ENCODE assay signal across 17 cellular contexts in genomic region chr2:128520340-128520739, GRCh38.
DNase-seq lines count a peak whose midpoint lies in the region; ATAC-seq, FAIRE-seq and TF ChIP-seq lines count a peak whose summit lies in the region.
"Had no signal": no experiment of that assay in that cellular context is flagged by ENCODE, and none has a peak within 500 bp of the region (broad histone marks: within the 10 kb centered on the region; RNA-seq: fewer than 3 reads in every experiment).

No MANE protein-coding gene starts in this region.

- no peak for TF ChIP-seq POLR2A in GM12878 (IDR thresholded peaks at IDR 0.05; ENCODE audit: low read depth, low read length)

- H3K27ac ChIP-seq in BLaER1 (0 out of 2 replicates have a peak overlapping the region, but pooled peaks have one; percentile 14), GM12878 (ENCODE audit: control insufficient read depth, insufficient read depth) (no peak overlapping the region)
- H3K27ac ChIP-seq: parathyroid adenoma had no signal

- no peaks in the 10 kb centered on the region for H3K9me3 ChIP-seq in BLaER1
- H3K9me3 ChIP-seq in GM12878 (replicated peaks; ENCODE audit: control insufficient read depth, insufficient read depth, low read length), result no peaks in the 10 kb centered on the region; the same call in 2 of the 3 replicates

- H3K79me2 ChIP-seq in GM12878 (ENCODE audit: control insufficient read depth, insufficient read depth, low read length), result no peaks in the 10 kb centered on the region
- H3K79me2 ChIP-seq: parathyroid adenoma had no signal

- H3K4me1 Mint-ChIP-seq in progenitor cell of endocrine pancreas (ENCODE audit: low read depth) (peaks cover 3% of the 10 kb centered on the region), glutamatergic neuron (ENCODE audit: low read depth, unreplicated experiment) (no peaks in the 10 kb centered on the region)

- H3K27ac Mint-ChIP-seq in progenitor cell of endocrine pancreas (no peak overlapping the region), glutamatergic neuron (ENCODE audit: unreplicated experiment) (no peak overlapping the region)
- H3K27ac Mint-ChIP-seq: activated naive CD8-positive, alpha-beta T cell treated with anti-CD3 and anti-CD28 coated beads, Interleukin-2, amount 50 U/mL, for 24 hours; GM23338 had no signal

- H3K27me3 ChIP-seq in BLaER1 (no peaks in the 10 kb centered on the region), GM12878 (replicated peaks in 1 of 2; ENCODE audit: control insufficient read depth in 2 of 2, insufficient read depth in 2 of 2, low read length in 1 of 2) (0 out of 4 replicates have a peak, but pooled peaks cover 0 to 3% of the 10 kb centered on the region in 2 experiments)

- peaks cover 8% of the 10 kb centered on the region; the same call in 1 of the 2 replicates for H3K36me3 ChIP-seq in BLaER1
- H3K36me3 ChIP-seq in GM12878 (ENCODE audit: control insufficient read depth in 2 of 2, insufficient read depth in 2 of 2, low read length in 1 of 2), result no peaks in the 10 kb centered on the region

- peaks cover 32% of the 10 kb centered on the region for H3K27me3 Mint-ChIP-seq in progenitor cell of endocrine pancreas
- peaks cover 5% of the 10 kb centered on the region for H3K27me3 Mint-ChIP-seq in glutamatergic neuron (ENCODE audit: unreplicated experiment)
- H3K27me3 Mint-ChIP-seq: activated naive CD8-positive, alpha-beta T cell treated with anti-CD3 and anti-CD28 coated beads, Interleukin-2, amount 50 U/mL, for 24 hours had no signal

- H3K9me3 Mint-ChIP-seq in progenitor cell of endocrine pancreas (ENCODE audit: low read depth) (peaks cover 5% of the 10 kb centered on the region), glutamatergic neuron (ENCODE audit: unreplicated experiment) (peaks cover 4% of the 10 kb centered on the region)
- H3K9me3 Mint-ChIP-seq: activated naive CD8-positive, alpha-beta T cell treated with anti-CD3 and anti-CD28 coated beads, Interleukin-2, amount 50 U/mL, for 24 hours had no signal

- RAD21 ChIA-PET in GM12878 (lab: Charles Lee; ENCODE audit: unreplicated experiment), result no interaction called here

- intact Hi-C loops in GM12878 (cut with micrococcal nuclease; ENCODE audit: unreplicated experiment), result no loop called here

- no peak for TF ChIP-seq RAD21 in GM12878 (IDR thresholded peaks at IDR 0.05; ENCODE audit: insufficient read depth, low read depth, low read length)

- FAIRE-seq in GM12878 (lab: Jason Lieb, UNC), result no peak

- SMC1A ChIA-PET in GM12878 (lab: Charles Lee; ENCODE audit: uncharacterized antibody, unreplicated experiment), result no interaction called here

- TF ChIP-seq CTCF in GM12878 (IDR thresholded peaks at IDR 0.05 in 2 of 3, conservative IDR thresholded peaks at IDR 0.05 in 1 of 3; ENCODE audit: control insufficient read depth in 2 of 3, extremely low read depth in 1 of 3, insufficient read depth in 1 of 3, low read depth in 3 of 3, low read length in 3 of 3), result no peak
- TF ChIP-seq CTCF in progenitor cell of endocrine pancreas (IDR thresholded peaks at IDR 0.05; ENCODE audit: unreplicated experiment), result no peak
- no peak for TF ChIP-seq CTCF in glutamatergic neuron (IDR thresholded peaks at IDR 0.05; ENCODE audit: partially characterized antibody, unreplicated experiment)

- 27% methylated on average over 4 of the region's 4 CpGs for WGBS in GM12878 (ENCODE audit: insufficient coverage, insufficient replicate concordance, low lambda C conversion rate, missing lambda C conversion rate)

- POLR2A ChIA-PET in GM12878 (lab: Charles Lee), result no interaction called here

- no peak overlapping the region for H3K4me3 Mint-ChIP-seq in progenitor cell of endocrine pancreas (ENCODE audit: low read depth)
- no peak overlapping the region for H3K4me3 Mint-ChIP-seq in glutamatergic neuron (ENCODE audit: unreplicated experiment)
- H3K4me3 Mint-ChIP-seq: activated naive CD8-positive, alpha-beta T cell treated with anti-CD3 and anti-CD28 coated beads, Interleukin-2, amount 50 U/mL, for 24 hours; GM23338 had no signal

- H3K4me3 ChIP-seq in BLaER1, result no peak overlapping the region
- H3K4me3 ChIP-seq in GM12878, result no peak overlapping the region
- H3K4me3 ChIP-seq: GM23338 had no signal

- H2AFZ ChIP-seq in GM12878 (ENCODE audit: control insufficient read depth, low read depth, low read length), result no peak overlapping the region
- H2AFZ ChIP-seq: GM23338, parathyroid adenoma had no signal

- CTCF ChIA-PET in GM12878 (lab: Yijun Ruan, JAX), result no interaction called here

- TF ChIP-seq EP300 in GM12878 (IDR thresholded peaks at IDR 0.05; ENCODE audit: borderline replicate concordance in 1 of 2, control insufficient read depth in 1 of 2, low read depth in 2 of 2, low read length in 2 of 2), result no peak

- H3K4me1 ChIP-seq in BLaER1, result peaks cover 47% of the 10 kb centered on the region
- H3K4me1 ChIP-seq in GM12878 (ENCODE audit: control insufficient read depth, insufficient read depth, low read length), result peaks cover 11% of the 10 kb centered on the region
- H3K4me1 ChIP-seq: parathyroid adenoma had no signal

- H3K4me2 ChIP-seq in BLaER1 (peak overlapping the region; percentile 79), GM12878 (ENCODE audit: control insufficient read depth, insufficient read depth) (no peak overlapping the region)
- H3K4me2 ChIP-seq: GM23338 had no signal

- H3K9ac ChIP-seq in BLaER1 (no peak overlapping the region), GM12878 (ENCODE audit: control insufficient read depth, insufficient read depth, low read length) (no peak overlapping the region)
- H3K9ac ChIP-seq: parathyroid adenoma had no signal

- no TSS peak for BruUV-seq in GM12878 (replicated peaks; lab: Mats Ljungman, UMichigan)

- H4K20me1 ChIP-seq in BLaER1 (no peaks in the 10 kb centered on the region), GM12878 (ENCODE audit: control insufficient read depth, insufficient read depth) (no peaks in the 10 kb centered on the region)

- no peak for DNase-seq in GM12878 (ENCODE audit: low read depth, low spot score)
- no peak for DNase-seq in progenitor cell of endocrine pancreas (ENCODE audit: low spot score, unreplicated experiment)
- no peak for DNase-seq in glutamatergic neuron
- no peak for DNase-seq in hippocampal formation (lab: John Stamatoyannopoulos, UW)
- DNase-seq: COR-L47; foreskin fibroblast; IMR-90; left ventricle myocardium superior; NCI-H774; stimulated activated naive CD4-positive, alpha-beta T cell had no signal

- ATAC-seq in GM19023 (IDR thresholded peaks at IDR 0.05; ENCODE audit: unreplicated experiment) (peak; percentile 3), HG03135 (IDR thresholded peaks at IDR 0.05; ENCODE audit: unreplicated experiment) (peak; percentile 12), GM12878 (peak; percentile 31), GM21447 (IDR thresholded peaks at IDR 0.05; ENCODE audit: unreplicated experiment) (no peak)
- ATAC-seq: GM23338, left ventricle myocardium superior had no signal

- no peaks in the 10 kb centered on the region for H3K36me3 Mint-ChIP-seq in progenitor cell of endocrine pancreas (ENCODE audit: insufficient read depth)
- no peaks in the 10 kb centered on the region for H3K36me3 Mint-ChIP-seq in glutamatergic neuron (ENCODE audit: unreplicated experiment)

- in situ Hi-C loops in GM12878 (cut with MboI), result no loop called here

TF ChIP-seq in GM12878, 131 proteins besides CTCF, POLR2A, EP300 and RAD21:
- TF ChIP-seq SMAD5 (IDR thresholded peaks at IDR 0.05; ENCODE audit: low read depth) (no peak), ATF7 (IDR thresholded peaks at IDR 0.05; ENCODE audit: low read depth) (no peak), BCL3 (IDR thresholded peaks at IDR 0.05; ENCODE audit: borderline replicate concordance, insufficient read depth, low read depth, low read length, poor library complexity, severe bottlenecking) (no peak), EZH2 (IDR thresholded peaks at IDR 0.05; ENCODE audit: borderline replicate concordance, control insufficient read depth, low read depth, low read length) (no peak)
TF ChIP-seq in GM12878: peak in this region for 0.
